Comparison of ENCODE assay signal across 8 cellular contexts in the genomic region with DNA sequence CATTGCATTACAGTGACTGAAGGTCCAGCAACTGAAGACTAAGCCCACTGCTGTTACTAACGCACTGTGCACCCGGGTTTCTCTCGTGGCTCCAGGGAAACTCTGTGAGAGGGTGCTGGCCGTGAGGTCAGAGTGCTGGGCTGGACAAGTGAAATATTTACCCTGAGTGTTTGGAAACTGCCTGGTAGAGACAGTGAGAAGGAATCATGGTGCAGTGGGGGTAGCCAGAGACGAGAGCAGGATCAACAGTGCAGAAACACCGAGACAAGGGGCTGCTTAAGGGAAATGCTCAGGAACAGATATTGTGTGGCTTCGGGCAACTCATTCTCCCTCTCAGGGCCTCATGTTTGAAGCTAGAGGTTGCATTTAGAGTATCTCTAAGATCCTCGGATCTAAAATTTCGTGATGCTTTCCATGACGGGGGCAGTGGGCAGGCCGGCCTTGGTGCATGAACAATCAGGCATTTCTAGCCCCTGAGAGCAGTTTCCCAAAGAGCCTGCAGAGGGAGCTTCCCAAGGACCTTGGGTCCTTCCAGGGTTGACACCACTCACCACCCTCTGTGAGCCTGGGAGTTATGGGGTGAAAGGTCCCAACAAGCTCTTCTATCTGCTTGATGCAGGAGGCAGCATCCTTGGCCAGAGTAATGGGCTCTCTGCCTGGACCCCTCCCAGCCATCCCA. TPM values are rescaled to one million over a fixed set of nuclear protein-coding genes. Genes with fewer than 3 reads are reported as not detected.
DNase-seq lines count a peak whose midpoint lies in the region; ATAC-seq and TF ChIP-seq lines count a peak whose summit lies in the region.

No MANE protein-coding gene starts in this region.

- POLR2A ChIA-PET in naive thymus-derived CD4-positive, alpha-beta T cell (lab: Charles Lee) = interaction anchor here (0.6 to 13.4 kb wide), 20 partner anchors 8 to 296 kb away, joined by 3 to 367 read pairs (median 4); a partner anchor contains a TSS

- intact Hi-C loops in naive thymus-derived CD4-positive, alpha-beta T cell (cut with micrococcal nuclease) = loop anchor here (1.0 to 10.0 kb wide), 10 partner anchors 10 to 897 kb away; a partner anchor contains a TSS

- H3K9me3 ChIP-seq in Peyer's patch = no peaks in the 10 kb centered on the region
- H3K9me3 ChIP-seq in naive thymus-derived CD4-positive, alpha-beta T cell (ENCODE audit: control insufficient read depth in 2 of 3, low read length in 3 of 3) = no peaks in the 10 kb centered on the region

- DNase-seq in NK-92 treated with Interleukin-12 subunit alpha and Interleukin-12 subunit beta, amount 100 ng/mL, for 24 hours (lab: John Stamatoyannopoulos, UW) = peak; percentile 19
- no peak for DNase-seq in NK-92 (lab: John Stamatoyannopoulos, UW; ENCODE audit: unreplicated experiment)
- DNase-seq in Peyer's patch = peak in 2 of 3 donors; percentile 52 to 66
- DNase-seq in T47D (ENCODE audit: low read depth in 1 of 2, low spot score in 1 of 2) = peak; percentile 16 to 52
- DNase-seq in naive thymus-derived CD4-positive, alpha-beta T cell = peak in 2 of 9 donors; percentile 64 to 66

- peaks cover 0 to 3% (median 0%) of the 10 kb centered on the region in 11 donors for H3K9me3 Mint-ChIP-seq in naive thymus-derived CD4-positive, alpha-beta T cell

- H3K36me3 Mint-ChIP-seq in naive thymus-derived CD4-positive, alpha-beta T cell = peaks cover 29 to 95% (median 77%) of the 10 kb centered on the region in 5 donors

- peaks cover 74 to 100% (median 94%) of the 10 kb centered on the region in 7 donors for H3K4me1 Mint-ChIP-seq in naive thymus-derived CD4-positive, alpha-beta T cell

- in situ Hi-C loops in T47D (cut with HindIII; ENCODE audit: low pct_unique_long_range_greater_than_20kb, low sequenced_read_pairs) = no loop called here

- ATAC-seq in naive thymus-derived CD4-positive, alpha-beta T cell = peak; percentile 10
- ATAC-seq in HG02870 (IDR thresholded peaks at IDR 0.05; ENCODE audit: unreplicated experiment) (no peak), GM19463 (IDR thresholded peaks at IDR 0.05; ENCODE audit: unreplicated experiment) (no peak), GM18909 (IDR thresholded peaks at IDR 0.05; ENCODE audit: poor library complexity, unreplicated experiment) (no peak)

- peak overlapping the region in 1 of 4 donors; percentile 13 for H3K4me3 ChIP-seq in Peyer's patch
- peak overlapping the region; percentile 17 for H3K4me3 ChIP-seq in naive thymus-derived CD4-positive, alpha-beta T cell (ENCODE audit: low read length)

- peak overlapping the region; percentile 93 to 100 (median 97) for H3K27ac Mint-ChIP-seq in naive thymus-derived CD4-positive, alpha-beta T cell

- H3K4me1 ChIP-seq in Peyer's patch = peaks cover 0 to 6% (median 3%) of the 10 kb centered on the region in 4 donors
- peaks cover 94 to 100% of the 10 kb centered on the region in 2 donors for H3K4me1 ChIP-seq in naive thymus-derived CD4-positive, alpha-beta T cell (ENCODE audit: control insufficient read depth in 2 of 2, insufficient read depth in 2 of 2, low read length in 2 of 2)

- H3K27me3 ChIP-seq in Peyer's patch = no peaks in the 10 kb centered on the region
- no peaks in the 10 kb centered on the region for H3K27me3 ChIP-seq in naive thymus-derived CD4-positive, alpha-beta T cell (ENCODE audit: control insufficient read depth in 2 of 2, insufficient read depth in 2 of 2, low read length in 2 of 2)

- peak overlapping the region; percentile 54 to 71 (median 64) for H3K27ac ChIP-seq in Peyer's patch
- H3K27ac ChIP-seq in naive thymus-derived CD4-positive, alpha-beta T cell (ENCODE audit: low read depth, low read length) = peak overlapping the region; percentile 89

- no peak for TF ChIP-seq POLR2A in Peyer's patch (IDR thresholded peaks at IDR 0.05)

- H3K27me3 Mint-ChIP-seq in naive thymus-derived CD4-positive, alpha-beta T cell = no peaks in the 10 kb centered on the region

- H3K36me3 ChIP-seq in Peyer's patch = no peaks in the 10 kb centered on the region
- H3K36me3 ChIP-seq in naive thymus-derived CD4-positive, alpha-beta T cell (ENCODE audit: control insufficient read depth in 2 of 3, insufficient read depth in 3 of 3, low read length in 3 of 3) = peaks cover 50 to 70% (median 63%) of the 10 kb centered on the region in 3 experiments

- CTCF ChIA-PET in naive thymus-derived CD4-positive, alpha-beta T cell (lab: Charles Lee) = interaction anchor here (0.6 to 5.5 kb wide), 14 partner anchors 8 to 296 kb away, joined by 3 to 51 read pairs (median 4); a partner anchor contains a TSS

- H3K4me3 Mint-ChIP-seq in naive thymus-derived CD4-positive, alpha-beta T cell = peak overlapping the region; percentile 79 to 99 (median 85)

- TF ChIP-seq CTCF in Peyer's patch (IDR thresholded peaks at IDR 0.05) = peak in 4 of 6 experiments; percentile 35 to 61 (median 48)

RNA-seq across cellular contexts. Expression of a gene that starts 9.7 kb away (rescaled TPM):
- total RNA-seq in Peyer's patch = 10 to 100 TPM in 3 of 4 donors, 1 to 10 TPM in 1; 9.6 to 36.3 (median 20.9) TPM
- 100 to 1,000 TPM; 105 to 307 (median 174) TPM for total RNA-seq in naive thymus-derived CD4-positive, alpha-beta T cell
- polyA plus RNA-seq in naive thymus-derived CD4-positive, alpha-beta T cell = 100 to 1,000 TPM; 195 to 217 TPM
